ENCODE assay signal across 1 cellular context in genomic region chr5:10503997-10504761, GRCh38.
A peak's percentile ranks its signal among the peaks of the same experiment; 100 is the strongest.
TF ChIP-seq lines count a peak whose summit lies in the region.

No MANE protein-coding gene starts in this region.

TF ChIP-seq in A549, 52 proteins besides CTCF, POLR2A, EP300 and RAD21 (continued from another document):
- TF ChIP-seq TFCP2L1 (CRISPR knock-in tag; IDR thresholded peaks at IDR 0.05) (no peak), CHD2 (IDR thresholded peaks at IDR 0.05; ENCODE audit: low read length, partially characterized antibody) (no peak), SMC3 (IDR thresholded peaks at IDR 0.05) (no peak), BHLHE40 (IDR thresholded peaks at IDR 0.05; ENCODE audit: low read depth, low read length) (no peak), NR3C1 (IDR thresholded peaks at IDR 0.05) (no peak), MYC (IDR thresholded peaks at IDR 0.05; ENCODE audit: borderline replicate concordance, low read length) (no peak), PBX3 (IDR thresholded peaks at IDR 0.05) (no peak), ZFP36 (IDR thresholded peaks at IDR 0.05; ENCODE audit: borderline replicate concordance, partially characterized antibody) (no peak), FOSL2 (IDR thresholded peaks at IDR 0.05) (no peak), FOSL2 (CRISPR knock-in tag; IDR thresholded peaks at IDR 0.05) (peak; percentile 31; the same call in 1 of the 2 replicates), RARB (CRISPR knock-in tag; IDR thresholded peaks at IDR 0.05) (no peak), CBX2 (IDR thresholded peaks at IDR 0.05; ENCODE audit: borderline replicate concordance, low read depth) (no peak), KDM1A (IDR thresholded peaks at IDR 0.05; ENCODE audit: low read depth) (no peak), GATA3 (IDR thresholded peaks at IDR 0.05; ENCODE audit: borderline replicate concordance) (no peak), ESRRA (IDR thresholded peaks at IDR 0.05; ENCODE audit: borderline replicate concordance, low read length) (no peak), HEYL (CRISPR knock-in tag; IDR thresholded peaks at IDR 0.05) (no peak), RFX5 (IDR thresholded peaks at IDR 0.05) (no peak), E2F6 (IDR thresholded peaks at IDR 0.05; ENCODE audit: borderline replicate concordance, low read depth) (peak; percentile 72; the same call in 1 of the 2 replicates), ZSCAN20 (CRISPR knock-in tag; IDR thresholded peaks at IDR 0.05) (no peak), TP53 (CRISPR knock-in tag; IDR thresholded peaks at IDR 0.05) (0 out of 2 replicates have a peak, but pooled peaks have one; percentile 50), SREBF2 (IDR thresholded peaks at IDR 0.05) (no peak), JUNB (IDR thresholded peaks at IDR 0.05) (no peak), EHF (CRISPR knock-in tag; IDR thresholded peaks at IDR 0.05) (peak; percentile 32; the same call in 1 of the 2 replicates), MAZ (IDR thresholded peaks at IDR 0.05; ENCODE audit: borderline replicate concordance, low read depth, low read length) (no peak), FOXS1 (CRISPR knock-in tag; IDR thresholded peaks at IDR 0.05) (0 out of 2 replicates have a peak, but pooled peaks have one; percentile 50), ELK1 (IDR thresholded peaks at IDR 0.05; ENCODE audit: low read depth, low read length) (no peak), MAFK (IDR thresholded peaks at IDR 0.05; ENCODE audit: partially characterized antibody) (peak; percentile 94), RNF2 (IDR thresholded peaks at IDR 0.05; ENCODE audit: borderline replicate concordance, low read depth) (no peak)
- TF ChIP-seq, protein P1, sequence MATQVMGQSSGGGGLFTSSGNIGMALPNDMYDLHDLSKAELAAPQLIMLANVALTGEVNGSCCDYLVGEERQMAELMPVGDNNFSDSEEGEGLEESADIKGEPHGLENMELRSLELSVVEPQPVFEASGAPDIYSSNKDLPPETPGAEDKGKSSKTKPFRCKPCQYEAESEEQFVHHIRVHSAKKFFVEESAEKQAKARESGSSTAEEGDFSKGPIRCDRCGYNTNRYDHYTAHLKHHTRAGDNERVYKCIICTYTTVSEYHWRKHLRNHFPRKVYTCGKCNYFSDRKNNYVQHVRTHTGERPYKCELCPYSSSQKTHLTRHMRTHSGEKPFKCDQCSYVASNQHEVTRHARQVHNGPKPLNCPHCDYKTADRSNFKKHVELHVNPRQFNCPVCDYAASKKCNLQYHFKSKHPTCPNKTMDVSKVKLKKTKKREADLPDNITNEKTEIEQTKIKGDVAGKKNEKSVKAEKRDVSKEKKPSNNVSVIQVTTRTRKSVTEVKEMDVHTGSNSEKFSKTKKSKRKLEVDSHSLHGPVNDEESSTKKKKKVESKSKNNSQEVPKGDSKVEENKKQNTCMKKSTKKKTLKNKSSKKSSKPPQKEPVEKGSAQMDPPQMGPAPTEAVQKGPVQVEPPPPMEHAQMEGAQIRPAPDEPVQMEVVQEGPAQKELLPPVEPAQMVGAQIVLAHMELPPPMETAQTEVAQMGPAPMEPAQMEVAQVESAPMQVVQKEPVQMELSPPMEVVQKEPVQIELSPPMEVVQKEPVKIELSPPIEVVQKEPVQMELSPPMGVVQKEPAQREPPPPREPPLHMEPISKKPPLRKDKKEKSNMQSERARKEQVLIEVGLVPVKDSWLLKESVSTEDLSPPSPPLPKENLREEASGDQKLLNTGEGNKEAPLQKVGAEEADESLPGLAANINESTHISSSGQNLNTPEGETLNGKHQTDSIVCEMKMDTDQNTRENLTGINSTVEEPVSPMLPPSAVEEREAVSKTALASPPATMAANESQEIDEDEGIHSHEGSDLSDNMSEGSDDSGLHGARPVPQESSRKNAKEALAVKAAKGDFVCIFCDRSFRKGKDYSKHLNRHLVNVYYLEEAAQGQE (IDR thresholded peaks at IDR 0.05) = no peak
